8 cellular contexts compared by ENCODE assay signal in the genomic region with DNA sequence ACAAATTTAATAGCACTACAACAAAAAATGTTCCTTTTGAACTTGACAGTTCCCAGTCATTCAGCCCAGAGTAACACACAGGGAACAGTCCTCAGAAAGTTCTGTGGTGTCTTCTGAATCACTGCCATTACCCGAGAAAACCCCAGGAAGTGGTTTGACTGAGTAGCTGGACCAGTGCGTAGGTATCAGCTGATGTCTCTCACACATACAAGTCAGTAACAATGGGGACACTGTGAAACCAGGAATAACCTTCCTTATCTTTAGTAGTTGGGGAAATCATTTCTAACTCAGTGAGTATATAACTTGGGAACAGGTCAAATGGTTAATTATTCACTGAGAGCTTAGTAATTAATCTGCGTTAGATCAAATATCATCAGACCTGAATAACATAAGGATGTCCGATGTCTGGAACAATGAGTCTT.
DNase-seq lines count a peak whose midpoint lies in the region; FAIRE-seq and TF ChIP-seq lines count a peak whose summit lies in the region.

No MANE protein-coding gene starts in this region.

- TF ChIP-seq POLR2A in GM12891 (IDR thresholded peaks at IDR 0.05; ENCODE audit: low read depth, low read length) (no peak), NB4 (IDR thresholded peaks at IDR 0.05; ENCODE audit: extremely low read depth, insufficient read length) (no peak)

- no peak overlapping the region for H3K4me3 ChIP-seq in NB4 (ENCODE audit: low read depth, low read length)
- H3K4me3 ChIP-seq in astrocyte of the cerebellum (ENCODE audit: low read depth, low read length) = no peak overlapping the region

- H3K27ac ChIP-seq in substantia nigra (ENCODE audit: low read depth, low read length, poor library complexity, severe bottlenecking) = peak overlapping the region; percentile 11

- in situ Hi-C loops in astrocyte of the cerebellum (cut with HindIII; ENCODE audit: low sequenced_read_pairs) = no loop called here

- FAIRE-seq in GM12891 (lab: Jason Lieb, UNC) = peak; percentile 89

- no peak for TF ChIP-seq CTCF in NB4 (IDR thresholded peaks at IDR 0.05; ENCODE audit: low read depth, low read length)
- no peak for TF ChIP-seq CTCF in astrocyte of the cerebellum (IDR thresholded peaks at IDR 0.05; ENCODE audit: low read depth, low read length, missing control alignments)

- DNase-seq in GM12891 (ENCODE audit: insufficient read length, low spot score) (no peak), HCEC 1CT (peak; percentile 83), NB4 (ENCODE audit: low read depth) (peak; percentile 21), astrocyte of the cerebellum (ENCODE audit: low read depth) (peak; percentile 96), kidney glomerular epithelial cell (lab: John Stamatoyannopoulos, UW) (peak; percentile 93), substantia nigra (lab: John Stamatoyannopoulos, UW) (peak in 15 of 49 donors; percentile 8 to 68 (median 22)), NCI-H2171 (lab: John Stamatoyannopoulos, UW) (no peak), NCI-H2196 treated with DMSO at 0.1 percent for 48 hours (lab: John Stamatoyannopoulos, UW; ENCODE audit: unreplicated experiment) (no peak)

TF ChIP-seq in GM12891, 5 proteins besides CTCF, POLR2A, EP300 and RAD21:
- TF ChIP-seq POLR2AphosphoS5 (IDR thresholded peaks at IDR 0.05; ENCODE audit: low read depth, low read length) = no peak
- TF ChIP-seq POU2F2 (IDR thresholded peaks at IDR 0.05; ENCODE audit: low read depth, low read length) = 0 out of 2 replicates have a peak, but pooled peaks have one; percentile 35
- peak; percentile 20; the same call in 1 of the 2 replicates for TF ChIP-seq SPI1 (IDR thresholded peaks at IDR 0.05; ENCODE audit: low read depth, low read length)

Comparison
In these comparisons a context has a peak if more than half of its experiments do, and no peak if none do; other contexts are left out.
1. DNase-seq: peak in HCEC 1CT (single experiment), NB4 (single experiment), astrocyte of the cerebellum (single experiment) and kidney glomerular epithelial cell (single experiment); none in GM12891 (single experiment), NCI-H2171 (single experiment) and NCI-H2196 treated with DMSO at 0.1 percent for 48 hours (single experiment).